17 cellular contexts compared by ENCODE assay signal in genomic region chr14:55650992-55651391, GRCh38.
"Had no signal": no experiment of that assay in that cellular context is flagged by ENCODE, and none has a peak within 500 bp of the region (broad histone marks: within the 10 kb centered on the region; RNA-seq: fewer than 3 reads in every experiment).

No MANE protein-coding gene starts in this region.

- H3K4me3 Mint-ChIP-seq: natural killer cell treated with Interleukin-12 subunit alpha and Interleukin-12 subunit beta and Interleukin-15 and Interleukin-18, amount 100 ng/mL, for 72 hours; neural progenitor cell had no signal

- H3K4me1 Mint-ChIP-seq: neural progenitor cell had no signal

- H3K27me3 Mint-ChIP-seq: natural killer cell treated with Interleukin-12 subunit alpha and Interleukin-12 subunit beta and Interleukin-15 and Interleukin-18, amount 100 ng/mL, for 72 hours had no signal

- H3K4me1 ChIP-seq: esophagus muscularis mucosa, neural progenitor cell, tibial artery, upper lobe of left lung, uterus had no signal

- DNase-seq: effector memory CD4-positive, alpha-beta T cell; gastrocnemius medialis; islet precursor cell; mammary epithelial cell; nucleus accumbens; ovary; right cardiac atrium; small intestine; stimulated activated CD4-positive, alpha-beta T cell treated with anti-CD3 and anti-CD28 coated beads, Interleukin-12 subunit alpha, Interleukin-12 subunit beta, amount 100 ng/mL, for 4 hours; stimulated activated naive CD4-positive, alpha-beta T cell treated with Interleukin-2 at 50 U/mL for 16 hours; tibial artery; upper lobe of left lung; uterus had no signal

- H3K9me3 ChIP-seq: esophagus muscularis mucosa, gastrocnemius medialis, ovary, tibial artery, upper lobe of left lung, uterus had no signal

- ATAC-seq: gastrocnemius medialis; left lobe of liver; natural killer cell treated with Interleukin-12 subunit alpha and Interleukin-12 subunit beta and Interleukin-15 and Interleukin-18, amount 100 ng/mL, for 72 hours; right cardiac atrium had no signal

- H3K27ac Mint-ChIP-seq: neural progenitor cell had no signal

- H3K36me3 ChIP-seq: ovary, uterus had no signal

- H3K27me3 ChIP-seq: esophagus muscularis mucosa, gastrocnemius medialis, neural progenitor cell, ovary, tibial artery, upper lobe of left lung, uterus had no signal

- H3K4me3 ChIP-seq: esophagus muscularis mucosa, gastrocnemius medialis, neural progenitor cell, ovary, tibial artery, upper lobe of left lung, uterus had no signal

- H3K9me3 Mint-ChIP-seq: natural killer cell treated with Interleukin-12 subunit alpha and Interleukin-12 subunit beta and Interleukin-15 and Interleukin-18, amount 100 ng/mL, for 72 hours; neural progenitor cell had no signal
